ENCODE assay signal across 13 cellular contexts in the genomic region with DNA sequence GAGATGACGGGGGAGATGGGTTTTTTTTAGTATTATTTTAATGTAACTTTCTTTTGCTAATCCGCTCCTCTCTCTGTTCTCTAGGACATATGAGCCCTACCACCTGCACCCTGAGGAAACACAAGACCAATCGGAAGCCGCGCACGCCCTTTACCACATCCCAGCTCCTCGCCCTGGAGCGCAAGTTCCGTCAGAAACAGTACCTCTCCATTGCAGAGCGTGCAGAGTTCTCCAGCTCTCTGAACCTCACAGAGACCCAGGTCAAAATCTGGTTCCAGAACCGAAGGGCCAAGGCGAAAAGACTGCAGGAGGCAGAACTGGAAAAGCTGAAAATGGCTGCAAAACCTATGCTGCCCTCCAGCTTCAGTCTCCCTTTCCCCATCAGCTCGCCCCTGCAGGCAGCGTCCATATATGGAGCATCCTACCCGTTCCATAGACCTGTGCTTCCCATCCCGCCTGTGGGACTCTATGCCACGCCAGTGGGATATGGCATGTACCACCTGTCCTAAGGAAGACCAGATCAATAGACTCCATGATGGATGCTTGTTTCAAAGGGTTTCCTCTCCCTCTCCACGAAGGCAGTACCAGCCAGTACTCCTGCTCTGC. TPM values are rescaled to one million over a fixed set of nuclear protein-coding genes. Genes with fewer than 3 reads are reported as not detected.
"Had no signal": no experiment of that assay in that cellular context is flagged by ENCODE, and none has a peak within 500 bp of the region (broad histone marks: within the 10 kb centered on the region; RNA-seq: fewer than 3 reads in every experiment).

No MANE protein-coding gene starts in this region.

- H3K4me3 Mint-ChIP-seq: central memory CD8-positive, alpha-beta T cell; memory B cell had no signal

- ATAC-seq: activated CD4-positive, CD25-positive, alpha-beta regulatory T cell treated with anti-CD3 and anti-CD28 coated beads, Interleukin-2, amount 50 U/mL, for 24 hours had no signal

- H3K9me3 Mint-ChIP-seq: central memory CD8-positive, alpha-beta T cell had no signal

- H3K36me3 Mint-ChIP-seq: memory B cell had no signal

- H3K9me3 ChIP-seq: adrenal gland, stomach, thoracic aorta, vagina had no signal

- H3K27ac ChIP-seq: adrenal gland, stomach, thoracic aorta, vagina had no signal

- H3K27ac Mint-ChIP-seq: memory B cell had no signal

- H3K4me1 Mint-ChIP-seq: memory B cell had no signal

- DNase-seq: activated naive CD4-positive, alpha-beta T cell treated with anti-CD3 and anti-CD28 coated beads, Interleukin-2, amount 50 U/mL, for 16 hours; adrenal gland; hypothalamus; posterior cingulate gyrus; stimulated activated CD4-positive, alpha-beta T cell treated with anti-CD3 and anti-CD28 coated beads, Interleukin-4, amount 100 ng/mL, for 4 hours; stomach had no signal

- H3K27me3 ChIP-seq: vagina had no signal

- H3K4me1 ChIP-seq: adrenal gland had no signal

- H3K36me3 ChIP-seq: adrenal gland, thoracic aorta, vagina had no signal

- H3K4me3 ChIP-seq: adrenal gland, stomach, thoracic aorta, vagina had no signal

RNA-seq across cellular contexts. Expression of gene MSX2, which starts 4.8 kb away (rescaled TPM):
- total RNA-seq: skeletal muscle tissue; T-helper 2 cell treated with Interferon-gamma antibody and Interleukin-4, amounts not matched to agents 100 ng/mL and 5 ng/mL, for 36 hours had no signal
